ENCODE assay signal across 1 cellular context in the genomic region with DNA sequence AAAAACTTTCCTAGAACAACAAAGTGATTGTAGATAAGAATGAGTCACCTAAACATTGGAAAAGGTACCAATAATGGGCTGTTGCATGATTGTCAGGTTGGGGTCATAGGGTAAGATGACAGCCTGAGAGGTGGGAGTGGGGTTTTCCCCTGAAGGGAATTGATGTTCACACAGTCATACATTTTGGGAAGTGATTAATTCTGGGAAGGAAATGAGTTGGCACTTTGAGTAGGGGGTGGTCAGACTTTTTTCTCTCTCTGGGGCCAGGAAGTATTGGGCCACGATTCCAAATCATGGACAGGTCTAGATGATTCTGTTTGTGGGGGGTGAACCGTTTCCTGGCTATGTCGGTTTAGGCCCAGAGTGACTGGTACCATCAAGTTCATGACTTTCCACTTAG.
TF ChIP-seq lines count a peak whose summit lies in the region.

No MANE protein-coding gene starts in this region.

TF ChIP-seq in IMR-90, 13 proteins besides CTCF, POLR2A, EP300 and RAD21:
- TF ChIP-seq, protein P1, sequence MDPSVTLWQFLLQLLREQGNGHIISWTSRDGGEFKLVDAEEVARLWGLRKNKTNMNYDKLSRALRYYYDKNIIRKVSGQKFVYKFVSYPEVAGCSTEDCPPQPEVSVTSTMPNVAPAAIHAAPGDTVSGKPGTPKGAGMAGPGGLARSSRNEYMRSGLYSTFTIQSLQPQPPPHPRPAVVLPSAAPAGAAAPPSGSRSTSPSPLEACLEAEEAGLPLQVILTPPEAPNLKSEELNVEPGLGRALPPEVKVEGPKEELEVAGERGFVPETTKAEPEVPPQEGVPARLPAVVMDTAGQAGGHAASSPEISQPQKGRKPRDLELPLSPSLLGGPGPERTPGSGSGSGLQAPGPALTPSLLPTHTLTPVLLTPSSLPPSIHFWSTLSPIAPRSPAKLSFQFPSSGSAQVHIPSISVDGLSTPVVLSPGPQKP (IDR thresholded peaks at IDR 0.05; ENCODE audit: borderline replicate concordance, low read depth, low read length): no peak
- no peak for TF ChIP-seq SMC3 (IDR thresholded peaks at IDR 0.05; ENCODE audit: low read depth, low read length)
- no peak for TF ChIP-seq MAFK (IDR thresholded peaks at IDR 0.05; ENCODE audit: low read depth, low read length)
- TF ChIP-seq, protein P2, sequence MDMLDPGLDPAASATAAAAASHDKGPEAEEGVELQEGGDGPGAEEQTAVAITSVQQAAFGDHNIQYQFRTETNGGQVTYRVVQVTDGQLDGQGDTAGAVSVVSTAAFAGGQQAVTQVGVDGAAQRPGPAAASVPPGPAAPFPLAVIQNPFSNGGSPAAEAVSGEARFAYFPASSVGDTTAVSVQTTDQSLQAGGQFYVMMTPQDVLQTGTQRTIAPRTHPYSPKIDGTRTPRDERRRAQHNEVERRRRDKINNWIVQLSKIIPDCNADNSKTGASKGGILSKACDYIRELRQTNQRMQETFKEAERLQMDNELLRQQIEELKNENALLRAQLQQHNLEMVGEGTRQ (IDR thresholded peaks at IDR 0.05; ENCODE audit: low read depth, low read length): no peak
- TF ChIP-seq FOS (IDR thresholded peaks at IDR 0.05; ENCODE audit: low read depth, low read length): peak; percentile 44
- no peak for TF ChIP-seq MXI1 (IDR thresholded peaks at IDR 0.05; ENCODE audit: borderline replicate concordance, low read depth, low read length)
- TF ChIP-seq RFX5 (IDR thresholded peaks at IDR 0.05; ENCODE audit: low read depth, low read length): no peak
- 0 out of 2 replicates have a peak, but pooled peaks have one; percentile 19 for TF ChIP-seq NFE2L2 (IDR thresholded peaks at IDR 0.05; ENCODE audit: low read depth, low read length)
- no peak for TF ChIP-seq BHLHE40 (IDR thresholded peaks at IDR 0.05; ENCODE audit: low read depth, low read length)
